8 cellular contexts compared by ENCODE assay signal in genomic region chr18:10787293-10787901, GRCh38.
DNase-seq lines count a peak whose midpoint lies in the region; ATAC-seq, FAIRE-seq and TF ChIP-seq lines count a peak whose summit lies in the region.

No MANE protein-coding gene starts in this region.

- H3K4me3 ChIP-seq in WI38 (ENCODE audit: low read depth, low read length) (no peak overlapping the region), bronchial epithelial cell (ENCODE audit: low read depth, low read length) (no peak overlapping the region)

- FAIRE-seq in bronchial epithelial cell (lab: Jason Lieb, UNC) = no peak

- DNase-seq in AG20443 (ENCODE audit: low spot score) = peak; percentile 65
- DNase-seq in NCI-H2171 treated with DMSO at 0.1 percent for 48 hours (lab: John Stamatoyannopoulos, UW) = peak; percentile 66
- DNase-seq in bronchial epithelial cell (ENCODE audit: low read depth) = peak; percentile 66
- peak; percentile 81 for DNase-seq in left kidney (ENCODE audit: low read depth, low spot score)
- peak; percentile 40 to 72 (median 41) for DNase-seq in stimulated activated CD4-positive, alpha-beta T cell treated with anti-CD3 and anti-CD28 coated beads, TNF-alpha, amount 100 ng/mL, for 1 hour (ENCODE audit: low read depth in 3 of 3, low spot score in 1 of 3)

- H3K27me3 ChIP-seq in bronchial epithelial cell (ENCODE audit: control insufficient read depth, insufficient read depth, low read length) = no peaks in the 10 kb centered on the region

- no peaks in the 10 kb centered on the region for H3K36me3 ChIP-seq in bronchial epithelial cell (ENCODE audit: control insufficient read depth, insufficient read depth, low read length)

- TF ChIP-seq CTCF in WI38 (IDR thresholded peaks at IDR 0.05; ENCODE audit: low read depth, low read length) (peak; percentile 87), bronchial epithelial cell (IDR thresholded peaks at IDR 0.05; ENCODE audit: insufficient read depth, low read length, severe bottlenecking) (peak; percentile 82)

- ATAC-seq in GM18907 (IDR thresholded peaks at IDR 0.05; ENCODE audit: unreplicated experiment) = peak; percentile 96
- ATAC-seq in HG03103 (IDR thresholded peaks at IDR 0.05; ENCODE audit: low read depth, unreplicated experiment) = peak; percentile 96
